21 cellular contexts compared by ENCODE assay signal in the genomic region with DNA sequence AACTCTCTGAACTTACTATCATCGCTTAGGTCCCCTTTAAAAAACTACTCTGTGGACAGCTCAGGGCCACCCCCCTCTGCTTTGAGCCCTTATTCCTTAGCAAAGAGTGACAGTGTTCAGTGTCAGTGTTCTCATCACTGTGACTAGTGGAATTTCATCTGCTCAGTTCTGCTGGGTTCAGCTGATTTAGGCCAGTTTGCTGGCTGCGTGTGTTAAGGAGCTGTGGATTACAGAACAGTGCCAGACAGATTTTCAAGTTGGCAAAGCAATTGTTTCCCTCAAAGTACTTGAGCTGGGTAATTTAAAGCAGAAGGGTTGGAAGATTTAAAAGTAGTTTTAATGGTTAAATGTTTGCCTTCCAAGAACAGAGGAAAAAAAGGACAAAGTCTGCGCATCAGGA. TPM values are rescaled to one million over a fixed set of nuclear protein-coding genes. Genes with fewer than 3 reads are reported as not detected.
"Had no signal": no experiment of that assay in that cellular context is flagged by ENCODE, and none has a peak within 500 bp of the region (broad histone marks: within the 10 kb centered on the region; RNA-seq: fewer than 3 reads in every experiment).

No MANE protein-coding gene starts in this region.

- H3K4me1 ChIP-seq: pancreas, spleen had no signal

- H3K4me3 ChIP-seq: left ventricle myocardium inferior, pancreas, sigmoid colon, spleen, thoracic aorta, upper lobe of right lung had no signal

- ATAC-seq: activated CD8-positive, alpha-beta memory T cell treated with anti-CD3 and anti-CD28 coated beads, Interleukin-2, amount 10 ng/mL, durations not matched to agents 7 days and 5 days; pancreas; stimulated activated naive B cell treated with anti-CD40 and anti-IgM and Interleukin-4, amounts not matched to agents 10 μg/mL and 1 μg/mL and 100 μg/mL, for 72 hours had no signal

- H3K27ac ChIP-seq: brain microvascular endothelial cell, foreskin keratinocyte, left ventricle myocardium inferior, pancreas, spleen, thoracic aorta, upper lobe of right lung had no signal

- H3K36me3 ChIP-seq: brain microvascular endothelial cell, left ventricle myocardium inferior, pancreas, sigmoid colon, spleen, thoracic aorta, upper lobe of right lung had no signal

- H3K27me3 ChIP-seq: brain microvascular endothelial cell, foreskin keratinocyte, pancreas, sigmoid colon, upper lobe of right lung had no signal

- H3K4me1 Mint-ChIP-seq: activated B cell treated with CpG ODN at 0.5 μM for 24 hours; activated CD4-positive, alpha-beta memory T cell treated with anti-CD3 and anti-CD28 coated beads, Interleukin-2, amount 10 ng/mL, durations not matched to agents 7 days and 5 days; activated CD8-positive, alpha-beta memory T cell treated with anti-CD3 and anti-CD28 coated beads, Interleukin-2, amount 10 ng/mL, durations not matched to agents 7 days and 5 days; activated naive CD8-positive, alpha-beta T cell treated with anti-CD3 and anti-CD28 coated beads, Interleukin-2, amount 10 ng/mL, durations not matched to agents 7 days and 5 days; naive thymus-derived CD4-positive, alpha-beta T cell; stimulated activated naive B cell treated with anti-CD40 and anti-IgM and Interleukin-4, amounts not matched to agents 10 μg/mL and 1 μg/mL and 100 μg/mL, for 72 hours had no signal

- H3K27ac Mint-ChIP-seq: activated B cell treated with CpG ODN at 0.5 μM for 24 hours; activated CD4-positive, alpha-beta memory T cell treated with anti-CD3 and anti-CD28 coated beads, Interleukin-2, amount 10 ng/mL, durations not matched to agents 7 days and 5 days; activated CD8-positive, alpha-beta memory T cell treated with anti-CD3 and anti-CD28 coated beads, Interleukin-2, amount 10 ng/mL, durations not matched to agents 7 days and 5 days; activated naive CD8-positive, alpha-beta T cell treated with anti-CD3 and anti-CD28 coated beads, Interleukin-2, amount 10 ng/mL, durations not matched to agents 7 days and 5 days; dendritic cell treated with granulocyte-macrophage colony-stimulating factor and Interleukin-4, amounts not matched to agents 40 ng/mL and 50 ng/mL, for 4 days; naive thymus-derived CD4-positive, alpha-beta T cell; stimulated activated naive B cell treated with anti-CD40 and anti-IgM and Interleukin-4, amounts not matched to agents 10 μg/mL and 1 μg/mL and 100 μg/mL, for 72 hours had no signal

- H3K4me3 Mint-ChIP-seq: activated B cell treated with CpG ODN at 0.5 μM for 24 hours; activated CD4-positive, alpha-beta memory T cell treated with anti-CD3 and anti-CD28 coated beads, Interleukin-2, amount 10 ng/mL, durations not matched to agents 7 days and 5 days; activated CD8-positive, alpha-beta memory T cell treated with anti-CD3 and anti-CD28 coated beads, Interleukin-2, amount 10 ng/mL, durations not matched to agents 7 days and 5 days; activated naive CD8-positive, alpha-beta T cell treated with anti-CD3 and anti-CD28 coated beads, Interleukin-2, amount 10 ng/mL, durations not matched to agents 7 days and 5 days; dendritic cell treated with granulocyte-macrophage colony-stimulating factor and Interleukin-4, amounts not matched to agents 40 ng/mL and 50 ng/mL, for 4 days; naive thymus-derived CD4-positive, alpha-beta T cell; stimulated activated naive B cell treated with anti-CD40 and anti-IgM and Interleukin-4, amounts not matched to agents 10 μg/mL and 1 μg/mL and 100 μg/mL, for 72 hours had no signal

- H3K9me3 ChIP-seq: left ventricle myocardium inferior, pancreas, sigmoid colon, spleen, thoracic aorta, upper lobe of right lung had no signal

- H3K36me3 Mint-ChIP-seq: activated CD8-positive, alpha-beta memory T cell treated with anti-CD3 and anti-CD28 coated beads, Interleukin-2, amount 10 ng/mL, durations not matched to agents 7 days and 5 days; activated naive CD8-positive, alpha-beta T cell treated with anti-CD3 and anti-CD28 coated beads, Interleukin-2, amount 10 ng/mL, durations not matched to agents 7 days and 5 days; naive thymus-derived CD4-positive, alpha-beta T cell; stimulated activated naive B cell treated with anti-CD40 and anti-IgM and Interleukin-4, amounts not matched to agents 10 μg/mL and 1 μg/mL and 100 μg/mL, for 72 hours had no signal

- H3K9me3 Mint-ChIP-seq: activated B cell treated with CpG ODN at 0.5 μM for 24 hours; activated CD4-positive, alpha-beta memory T cell treated with anti-CD3 and anti-CD28 coated beads, Interleukin-2, amount 10 ng/mL, durations not matched to agents 7 days and 5 days; activated naive CD8-positive, alpha-beta T cell treated with anti-CD3 and anti-CD28 coated beads, Interleukin-2, amount 10 ng/mL, durations not matched to agents 7 days and 5 days; dendritic cell treated with granulocyte-macrophage colony-stimulating factor and Interleukin-4, amounts not matched to agents 40 ng/mL and 50 ng/mL, for 4 days; naive thymus-derived CD4-positive, alpha-beta T cell; stimulated activated naive B cell treated with anti-CD40 and anti-IgM and Interleukin-4, amounts not matched to agents 10 μg/mL and 1 μg/mL and 100 μg/mL, for 72 hours had no signal

- DNase-seq: activated B cell treated with CpG ODN at 0.5 μM for 24 hours; activated CD4-positive, alpha-beta memory T cell treated with anti-CD3 and anti-CD28 coated beads, Interleukin-2, amount 10 ng/mL, durations not matched to agents 7 days and 5 days; activated CD4-positive, alpha-beta T cell treated with anti-CD3 and anti-CD28 coated beads for 4 hours; activated CD8-positive, alpha-beta memory T cell treated with anti-CD3 and anti-CD28 coated beads, Interleukin-2, amount 10 ng/mL, durations not matched to agents 7 days and 5 days; activated naive CD8-positive, alpha-beta T cell treated with anti-CD3 and anti-CD28 coated beads, Interleukin-2, amount 10 ng/mL, durations not matched to agents 7 days and 5 days; amygdala; cerebellar nuclear complex; effector memory CD4-positive, alpha-beta T cell; foreskin keratinocyte; left ventricle myocardium inferior; naive thymus-derived CD4-positive, alpha-beta T cell; pancreas; sigmoid colon; spleen; stimulated activated naive B cell treated with anti-CD40 and anti-IgM and Interleukin-4, amounts not matched to agents 10 μg/mL and 1 μg/mL and 100 μg/mL, for 72 hours; T-helper 1 cell; T-helper 9 cell; upper lobe of right lung had no signal

RNA-seq across cellular contexts. Expression of a gene that starts 8.6 kb away (rescaled TPM):
- total RNA-seq: activated B cell treated with CpG ODN at 0.5 μM for 24 hours, spleen had no signal
